In genomic region chr11:59097113-59097708, GRCh38 we compare ENCODE assay signal across 8 cellular contexts. TPM values are rescaled to one million over a fixed set of nuclear protein-coding genes. Genes with fewer than 3 reads are reported as not detected.
DNase-seq lines count a peak whose midpoint lies in the region; TF ChIP-seq lines count a peak whose summit lies in the region.

No MANE protein-coding gene starts in this region.

- H3K4me3 ChIP-seq in NT2/D1 (ENCODE audit: insufficient read length, low read depth): no peak overlapping the region
- no peak overlapping the region for H3K4me3 ChIP-seq in fibroblast of the aortic adventitia (ENCODE audit: low read depth, low read length)
- no peak overlapping the region for H3K4me3 ChIP-seq in vagina

- no peak overlapping the region for H3K27ac Mint-ChIP-seq in progenitor cell of endocrine pancreas

- H3K27me3 Mint-ChIP-seq in progenitor cell of endocrine pancreas: peaks cover 30% of the 10 kb centered on the region

- DNase-seq in DMS53 (lab: John Stamatoyannopoulos, UW) (peak; percentile 64), HCEC 1CT (peak; percentile 31), NT2/D1 (ENCODE audit: low read depth, low spot score) (peak; percentile 30), activated T-cell treated with anti-CD3 and anti-CD28 coated beads for 4 hours (peak; percentile 50), fibroblast of the aortic adventitia (ENCODE audit: low read depth) (peak; percentile 72), progenitor cell of endocrine pancreas (ENCODE audit: low spot score, unreplicated experiment) (no peak), vagina (ENCODE audit: extremely low spot score in 2 of 2) (no peak), SHP77 treated with DMSO at 0.1 percent for 48 hours (lab: John Stamatoyannopoulos, UW) (no peak)

- TF ChIP-seq POLR2A in vagina (IDR thresholded peaks at IDR 0.05): no peak

- no peaks in the 10 kb centered on the region for H3K9me3 Mint-ChIP-seq in progenitor cell of endocrine pancreas (ENCODE audit: low read depth)

- intact Hi-C loops in vagina (cut with DNase I): loop anchor here (2.0 kb wide), 1 partner anchor 62 kb away; no protein-coding TSS in a partner anchor

- H3K9ac ChIP-seq in NT2/D1 (ENCODE audit: insufficient read length, low read depth): no peak overlapping the region

- H3K4me3 Mint-ChIP-seq in progenitor cell of endocrine pancreas (ENCODE audit: low read depth): no peak overlapping the region

- peaks cover 5% of the 10 kb centered on the region for H3K4me1 Mint-ChIP-seq in progenitor cell of endocrine pancreas (ENCODE audit: low read depth)

- H3K27me3 ChIP-seq in NT2/D1 (ENCODE audit: insufficient read depth, insufficient read length) (no peaks in the 10 kb centered on the region), vagina (no peaks in the 10 kb centered on the region)

- H3K9me3 ChIP-seq in NT2/D1 (ENCODE audit: insufficient read depth, low read length) (peaks cover 4% of the 10 kb centered on the region; the same call in 1 of the 2 replicates), vagina (no peaks in the 10 kb centered on the region)

- TF ChIP-seq CTCF in fibroblast of the aortic adventitia (IDR thresholded peaks at IDR 0.05; ENCODE audit: insufficient read depth, low read length) (peak; percentile 80), progenitor cell of endocrine pancreas (IDR thresholded peaks at IDR 0.05; ENCODE audit: unreplicated experiment) (peak; percentile 67), vagina (IDR thresholded peaks at IDR 0.05) (peak in 2 of 3 experiments; percentile 24 to 46)

- no peak overlapping the region for H3K27ac ChIP-seq in vagina

- H3K4me1 ChIP-seq in NT2/D1 (ENCODE audit: insufficient read depth, insufficient read length): peaks cover 2% of the 10 kb centered on the region
- H3K4me1 ChIP-seq in vagina: no peaks in the 10 kb centered on the region

- no peaks in the 10 kb centered on the region for H3K36me3 Mint-ChIP-seq in progenitor cell of endocrine pancreas (ENCODE audit: insufficient read depth)

- no peaks in the 10 kb centered on the region for H3K36me3 ChIP-seq in NT2/D1 (ENCODE audit: insufficient read depth, insufficient read length, low read length)
- H3K36me3 ChIP-seq in vagina: no peaks in the 10 kb centered on the region

RNA-seq across cellular contexts. Expression of gene FAM111B, which starts 9.8 kb away (rescaled TPM):
- 0.41 and 42.9 TPM in 2 replicates for total RNA-seq in fibroblast of the aortic adventitia (ENCODE audit: low replicate concordance)
- 13.8 and 14.7 TPM in 2 replicates for total RNA-seq in progenitor cell of endocrine pancreas
- 1.2 TPM for total RNA-seq in vagina

RNA-seq across cellular contexts. Expression of gene GLYATL1B, which starts 11.1 kb away (rescaled TPM):
- not detected in 2 replicates for total RNA-seq in fibroblast of the aortic adventitia (ENCODE audit: low replicate concordance)
- total RNA-seq in progenitor cell of endocrine pancreas: not detected in 2 replicates
- not detected for total RNA-seq in vagina

RNA-seq across cellular contexts. Expression of gene FAM111A, which starts 45.4 kb away (rescaled TPM):
- total RNA-seq in fibroblast of the aortic adventitia (ENCODE audit: low replicate concordance) (42.9 and 103 TPM in 2 replicates), progenitor cell of endocrine pancreas (53.2 and 56.9 TPM in 2 replicates), vagina (51.8 TPM)

Comparison
In these comparisons a context has a peak if more than half of its experiments do, and no peak if none do; other contexts are left out.
1. DNase-seq: peak in DMS53 (single experiment), HCEC 1CT (single experiment), NT2/D1 (single experiment), activated T-cell treated with anti-CD3 and anti-CD28 coated beads for 4 hours (single experiment) and fibroblast of the aortic adventitia (single experiment); none in progenitor cell of endocrine pancreas (single experiment), vagina (0 of 2) and SHP77 treated with DMSO at 0.1 percent for 48 hours (single experiment).
2. Peak in every context shown above with its lines, with median percentiles within 50 percentile points of each other: CTCF ChIP-seq.